In genomic region chr9:2465921-2466460, GRCh38 we compare ENCODE assay signal across 8 cellular contexts.
A peak's percentile ranks its signal among the peaks of the same experiment; 100 is the strongest.
DNase-seq lines count a peak whose midpoint lies in the region; ATAC-seq and TF ChIP-seq lines count a peak whose summit lies in the region.

No MANE protein-coding gene starts in this region.

- intact Hi-C loops in PC-3 (cut with micrococcal nuclease) (loop anchor here (10.0 kb wide), 2 partner anchors 259 to 331 kb away; no protein-coding TSS in a partner anchor), prostate gland (cut with DNase I) (no loop called here)

- TF ChIP-seq POLR2A in prostate gland (IDR thresholded peaks at IDR 0.05) = no peak
- TF ChIP-seq POLR2A in tibial nerve (IDR thresholded peaks at IDR 0.05) = no peak

- H3K27ac ChIP-seq in PC-3 (ENCODE audit: low read length) (no peak overlapping the region), parathyroid adenoma (peak overlapping the region; percentile 42), prostate gland (no peak overlapping the region), tibial nerve (no peak overlapping the region)

- H3K9me3 ChIP-seq in PC-3 (ENCODE audit: low read length) (no peaks in the 10 kb centered on the region), parathyroid adenoma (ENCODE audit: control insufficient read depth, low read length) (no peaks in the 10 kb centered on the region), prostate gland (no peaks in the 10 kb centered on the region), tibial nerve (peaks cover 0 to 11% (median 0%) of the 10 kb centered on the region in 4 donors)

- 76% methylated on average over 1 of the region's 1 CpG for WGBS in prostate gland
- 70 to 88% methylated on average over 1 of the region's 1 CpG for WGBS in tibial nerve, 2 donors

- H3K79me2 ChIP-seq in PC-3 (ENCODE audit: low read length) (no peaks in the 10 kb centered on the region), parathyroid adenoma (no peaks in the 10 kb centered on the region)

- peak overlapping the region; percentile 48; the same call in 1 of the 2 replicates for H3K4me2 ChIP-seq in PC-3 (ENCODE audit: low read length)
- H3K4me2 ChIP-seq in parathyroid adenoma (ENCODE audit: low read length) = peak overlapping the region; percentile 15

- CTCF ChIA-PET in PC-3 (lab: Charles Lee) = no interaction called here

- no TSS peak for BruUV-seq in PC-3 (replicated peaks; lab: Mats Ljungman, UMichigan)

- DNase-seq in DMS53 treated with DMSO at 0.1 percent for 48 hours (lab: John Stamatoyannopoulos, UW; ENCODE audit: unreplicated experiment) (peak; percentile 79), PC-3 (peak; percentile 51), prostate gland (ENCODE audit: low spot score) (no peak), UCSD-AML1 (lab: John Stamatoyannopoulos, UW; ENCODE audit: unreplicated experiment) (no peak), tibial nerve (ENCODE audit: low spot score in 2 of 2) (no peak)

- TF ChIP-seq CTCF in PC-3 (conservative IDR thresholded peaks at IDR 0.05; ENCODE audit: low read depth, low read length) (no peak), parathyroid adenoma (IDR thresholded peaks at IDR 0.05) (no peak), prostate gland (IDR thresholded peaks at IDR 0.05) (no peak), tibial nerve (IDR thresholded peaks at IDR 0.05) (no peak)

- no peaks in the 10 kb centered on the region for H3F3A ChIP-seq in PC-3 (ENCODE audit: low read length, unreplicated experiment)

- ATAC-seq in GM19372 (IDR thresholded peaks at IDR 0.05; ENCODE audit: low read depth, unreplicated experiment) (peak; percentile 96), HG03135 (IDR thresholded peaks at IDR 0.05; ENCODE audit: unreplicated experiment) (peak; percentile 98), PC-3 (0 out of 2 replicates have a peak, but pooled peaks have one; percentile 29)

- no peak for TF ChIP-seq EP300 in tibial nerve (IDR thresholded peaks at IDR 0.05)

- H3K36me3 ChIP-seq in PC-3 (ENCODE audit: low read depth, low read length) (no peaks in the 10 kb centered on the region), parathyroid adenoma (ENCODE audit: control insufficient read depth, insufficient read depth, low read length) (no peaks in the 10 kb centered on the region), prostate gland (no peaks in the 10 kb centered on the region), tibial nerve (no peaks in the 10 kb centered on the region)

- no peaks in the 10 kb centered on the region for H3K9me2 ChIP-seq in PC-3 (replicated peaks; ENCODE audit: low read length)

- H2AFZ ChIP-seq in PC-3 (ENCODE audit: low read length) (no peak overlapping the region), parathyroid adenoma (peak overlapping the region; percentile 50)

- POLR2A ChIA-PET in PC-3 (lab: Charles Lee; ENCODE audit: unreplicated experiment) = no interaction called here

- H3K9ac ChIP-seq in PC-3 (ENCODE audit: low read length) = no peak overlapping the region
- H3K9ac ChIP-seq in parathyroid adenoma = no peak overlapping the region

- H3K4me1 ChIP-seq in PC-3 (ENCODE audit: insufficient read depth, low read length) (peaks cover 13% of the 10 kb centered on the region), parathyroid adenoma (peaks cover 8% of the 10 kb centered on the region), prostate gland (replicated peaks) (no peaks in the 10 kb centered on the region), tibial nerve (peaks cover 0 to 4% (median 0%) of the 10 kb centered on the region in 4 donors)

- H3K27me3 ChIP-seq in PC-3 (ENCODE audit: low read length) = peaks cover 10% of the 10 kb centered on the region; the same call in 1 of the 2 replicates
- H3K27me3 ChIP-seq in parathyroid adenoma (ENCODE audit: control insufficient read depth, insufficient read depth, low read length) = no peaks in the 10 kb centered on the region
- H3K27me3 ChIP-seq in prostate gland (replicated peaks; ENCODE audit: insufficient read depth) = no peaks in the 10 kb centered on the region
- H3K27me3 ChIP-seq in tibial nerve = no peaks in the 10 kb centered on the region

- H4K20me1 ChIP-seq in PC-3 (ENCODE audit: low read length) = no peaks in the 10 kb centered on the region

- H3K4me3 ChIP-seq in PC-3 (ENCODE audit: low read length) = no peak overlapping the region
- no peak overlapping the region for H3K4me3 ChIP-seq in parathyroid adenoma (ENCODE audit: low read depth, low read length)
- H3K4me3 ChIP-seq in prostate gland = no peak overlapping the region
- H3K4me3 ChIP-seq in tibial nerve = no peak overlapping the region

Comparison
In these comparisons a context has a peak if more than half of its experiments do, and no peak if none do; other contexts are left out.
1. DNase-seq: peak in DMS53 treated with DMSO at 0.1 percent for 48 hours (single experiment) and PC-3 (single experiment); none in prostate gland (single experiment), UCSD-AML1 (single experiment) and tibial nerve (0 of 2).
2. ATAC-seq: peak in every context shown above with its lines; median percentile 98 in HG03135; 96 in GM19372; 29 in PC-3.